8 cellular contexts compared by ENCODE assay signal in genomic region chr10:104122273-104123107, GRCh38. TPM values are rescaled to one million over a fixed set of nuclear protein-coding genes. Genes with fewer than 3 reads are reported as not detected.
A peak's percentile ranks its signal among the peaks of the same experiment; 100 is the strongest.
DNase-seq lines count a peak whose midpoint lies in the region; ATAC-seq and TF ChIP-seq lines count a peak whose summit lies in the region.

No MANE protein-coding gene starts in this region.

- CTCF ChIA-PET in activated CD4-positive, alpha-beta T cell treated with anti-CD3 and anti-CD28 coated beads, Interleukin-2, amount 10 ng/mL, durations not matched to agents 7 days and 5 days (lab: Charles Lee): interaction anchor here (0.6 to 1.9 kb wide), 21 partner anchors 7 to 237 kb away, joined by 3 to 7 read pairs (median 3); no protein-coding TSS in a partner anchor
- CTCF ChIA-PET in WTC11 (lab: Charles Lee): interaction anchor here (0.6 to 3.7 kb wide), 24 partner anchors 8 to 274 kb away, joined by 3 to 35 read pairs (median 4); partner anchors contain the start of genes CFAP58 and GSTO1

- peaks cover 18% of the 10 kb centered on the region for H3K36me3 Mint-ChIP-seq in activated CD4-positive, alpha-beta T cell treated with anti-CD3 and anti-CD28 coated beads, Interleukin-2, amount 10 ng/mL, durations not matched to agents 7 days and 5 days (ENCODE audit: low read depth)
- H3K36me3 Mint-ChIP-seq in WTC11: peaks cover 6% of the 10 kb centered on the region
- H3K36me3 Mint-ChIP-seq in glutamatergic neuron (ENCODE audit: unreplicated experiment): no peaks in the 10 kb centered on the region

- peaks cover 42% of the 10 kb centered on the region for H3K4me1 Mint-ChIP-seq in activated CD4-positive, alpha-beta T cell treated with anti-CD3 and anti-CD28 coated beads, Interleukin-2, amount 10 ng/mL, durations not matched to agents 7 days and 5 days
- H3K4me1 Mint-ChIP-seq in WTC11: peaks cover 36% of the 10 kb centered on the region
- H3K4me1 Mint-ChIP-seq in glutamatergic neuron (ENCODE audit: low read depth, unreplicated experiment): no peaks in the 10 kb centered on the region

- peaks cover 12% of the 10 kb centered on the region for H3K4me1 ChIP-seq in psoas muscle

- H3K9me3 Mint-ChIP-seq in activated CD4-positive, alpha-beta T cell treated with anti-CD3 and anti-CD28 coated beads, Interleukin-2, amount 10 ng/mL, durations not matched to agents 7 days and 5 days: no peaks in the 10 kb centered on the region
- H3K9me3 Mint-ChIP-seq in WTC11: no peaks in the 10 kb centered on the region
- H3K9me3 Mint-ChIP-seq in glutamatergic neuron (ENCODE audit: unreplicated experiment): peaks cover 3% of the 10 kb centered on the region

- ATAC-seq in HG03196 (IDR thresholded peaks at IDR 0.05; ENCODE audit: unreplicated experiment) (peak; percentile 5), WTC11 (peak; percentile 1), psoas muscle (no peak), HG03521 (IDR thresholded peaks at IDR 0.05; ENCODE audit: unreplicated experiment) (no peak)

- peaks cover 2% of the 10 kb centered on the region for H3K27me3 Mint-ChIP-seq in activated CD4-positive, alpha-beta T cell treated with anti-CD3 and anti-CD28 coated beads, Interleukin-2, amount 10 ng/mL, durations not matched to agents 7 days and 5 days
- H3K27me3 Mint-ChIP-seq in WTC11 (ENCODE audit: low read depth) (no peaks in the 10 kb centered on the region; the same call in 1 of the 2 replicates), glutamatergic neuron (ENCODE audit: unreplicated experiment) (no peaks in the 10 kb centered on the region)

- H3K4me3 ChIP-seq in psoas muscle: peak overlapping the region; percentile 85

- POLR2A ChIA-PET in activated CD4-positive, alpha-beta T cell treated with anti-CD3 and anti-CD28 coated beads, Interleukin-2, amount 10 ng/mL, durations not matched to agents 7 days and 5 days (lab: Charles Lee): interaction anchor here (1.0 to 1.7 kb wide), 2 partner anchors 201 to 232 kb away, joined by 5 read pairs; no protein-coding TSS in a partner anchor
- POLR2A ChIA-PET in WTC11 (lab: Charles Lee): interaction anchor here (0.6 to 2.7 kb wide), 17 partner anchors 8 to 231 kb away, joined by 3 to 34 read pairs (median 4); partner anchors contain the start of genes CFAP43, CFAP58, GSTO1 and GSTO2

- peak overlapping the region; percentile 98 for H3K27ac ChIP-seq in psoas muscle

- H3K4me3 Mint-ChIP-seq in activated CD4-positive, alpha-beta T cell treated with anti-CD3 and anti-CD28 coated beads, Interleukin-2, amount 10 ng/mL, durations not matched to agents 7 days and 5 days: peak overlapping the region; percentile 94
- H3K4me3 Mint-ChIP-seq in WTC11 (peak overlapping the region; percentile 92), glutamatergic neuron (ENCODE audit: unreplicated experiment) (peak overlapping the region; percentile 76)

- peak overlapping the region; percentile 100 for H3K27ac Mint-ChIP-seq in activated CD4-positive, alpha-beta T cell treated with anti-CD3 and anti-CD28 coated beads, Interleukin-2, amount 10 ng/mL, durations not matched to agents 7 days and 5 days
- H3K27ac Mint-ChIP-seq in WTC11 (peak overlapping the region; percentile 98), glutamatergic neuron (ENCODE audit: unreplicated experiment) (peak overlapping the region; percentile 45)

- H3K36me3 ChIP-seq in psoas muscle (ENCODE audit: insufficient read depth in 1 of 2, low read depth in 1 of 2): peaks cover 0 to 14% of the 10 kb centered on the region in 2 donors

- intact Hi-C loops in psoas muscle (cut with DNase I): loop anchor here (5.0 to 10.0 kb wide), 5 partner anchors 95 to 238 kb away; partner anchors contain the start of genes GSTO1 (in 1 of the 2) and SLK (in 1 of the 2)

- 21 to 22% (median 21%) methylated on average over 19 to 20 of the region's 20 CpGs for WGBS in psoas muscle, 3 donors

- H3K9me3 ChIP-seq in psoas muscle: no peaks in the 10 kb centered on the region

- no peak for TF ChIP-seq CTCF in WTC11 (IDR thresholded peaks at IDR 0.05)
- TF ChIP-seq CTCF in glutamatergic neuron (IDR thresholded peaks at IDR 0.05; ENCODE audit: partially characterized antibody, unreplicated experiment): no peak
- TF ChIP-seq CTCF in psoas muscle (IDR thresholded peaks at IDR 0.05): no peak

- H3K27me3 ChIP-seq in psoas muscle (ENCODE audit: insufficient read depth in 3 of 3, low read length in 2 of 3): no peaks in the 10 kb centered on the region

- DNase-seq in activated CD4-positive, alpha-beta T cell treated with anti-CD3 and anti-CD28 coated beads, Interleukin-2, amount 10 ng/mL, durations not matched to agents 7 days and 5 days: no peak
- DNase-seq in activated CD4-positive, alpha-beta T cell treated with anti-CD3 and anti-CD28 coated beads for 1 hour: no peak
- DNase-seq in WTC11 (ENCODE audit: low spot score): no peak
- DNase-seq in glutamatergic neuron: no peak
- no peak for DNase-seq in psoas muscle
- DNase-seq in SKM-1 treated with dmso at 0.1 percent for 144 hours (lab: John Stamatoyannopoulos, UW; ENCODE audit: unreplicated experiment): no peak

TF ChIP-seq in WTC11, 78 proteins besides CTCF, POLR2A, EP300 and RAD21 (continues in another document):
- TF ChIP-seq E2F4 (CRISPR knock-in tag; IDR thresholded peaks at IDR 0.05; ENCODE audit: borderline replicate concordance, low read depth) (no peak), JAZF1 (CRISPR knock-in tag; IDR thresholded peaks at IDR 0.05) (no peak), ZNF263 (CRISPR knock-in tag; IDR thresholded peaks at IDR 0.05; ENCODE audit: low read depth) (no peak), GTF2I (CRISPR knock-in tag; conservative IDR thresholded peaks at IDR 0.05) (no peak), USF2 (CRISPR knock-in tag; IDR thresholded peaks at IDR 0.05) (no peak), HMGXB4 (CRISPR knock-in tag; IDR thresholded peaks at IDR 0.05) (no peak), NFYB (CRISPR knock-in tag; conservative IDR thresholded peaks at IDR 0.05; ENCODE audit: low read depth) (no peak), ETV6 (CRISPR knock-in tag; IDR thresholded peaks at IDR 0.05) (no peak), NFATC4 (CRISPR knock-in tag; IDR thresholded peaks at IDR 0.05) (no peak), ZNF423 (CRISPR knock-in tag; IDR thresholded peaks at IDR 0.05) (no peak)

RNA-seq across cellular contexts. Expression of gene SFR1, which starts 0.5 kb away (rescaled TPM):
- 10 to 100 TPM; 13.6 to 16.1 TPM for total RNA-seq in activated CD4-positive, alpha-beta T cell treated with anti-CD3 and anti-CD28 coated beads, Interleukin-2, amount 10 ng/mL, durations not matched to agents 7 days and 5 days
- 9.2 to 11.6 TPM (median 9.9 TPM) in 3 replicates for total RNA-seq in WTC11 (2021)
- total RNA-seq in glutamatergic neuron (ENCODE audit: unreplicated experiment): 4.7 TPM
- total RNA-seq in psoas muscle: 1 to 10 TPM; 3.5 to 5.6 (median 3.9) TPM
- polyA plus RNA-seq in psoas muscle: 1 to 10 TPM; 4.1 to 9.6 (median 5.5) TPM

RNA-seq across cellular contexts. Expression of gene COL17A1, which starts 36.8 kb away (rescaled TPM):
- total RNA-seq in activated CD4-positive, alpha-beta T cell treated with anti-CD3 and anti-CD28 coated beads, Interleukin-2, amount 10 ng/mL, durations not matched to agents 7 days and 5 days: not detected
- 0.60 to 1.5 TPM (median 1.1 TPM) in 3 replicates for total RNA-seq in WTC11 (2021)
- total RNA-seq in glutamatergic neuron (ENCODE audit: unreplicated experiment): not detected
- under 1 TPM in 1 of 4 donors, not detected in 3; 0.10 TPM for total RNA-seq in psoas muscle
- polyA plus RNA-seq in psoas muscle: under 1 TPM; 0.01 to 0.18 (median 0.01) TPM

Comparison
In these comparisons a context has a peak if more than half of its experiments do, and no peak if none do; other contexts are left out.
1. H3K27ac Mint-ChIP-seq: peak in every context shown above with its lines; median percentile 100 in activated CD4-positive, alpha-beta T cell treated with anti-CD3 and anti-CD28 coated beads, Interleukin-2, amount 10 ng/mL, durations not matched to agents 7 days and 5 days; 98 in WTC11; 45 in glutamatergic neuron.
2. ATAC-seq: peak in HG03196 (single experiment) and WTC11 (single experiment); none in psoas muscle (0 of 4) and HG03521 (single experiment).
3. Peak in every context shown above with its lines, with median percentiles within 50 percentile points of each other: H3K4me3 Mint-ChIP-seq.